In the genomic region with DNA sequence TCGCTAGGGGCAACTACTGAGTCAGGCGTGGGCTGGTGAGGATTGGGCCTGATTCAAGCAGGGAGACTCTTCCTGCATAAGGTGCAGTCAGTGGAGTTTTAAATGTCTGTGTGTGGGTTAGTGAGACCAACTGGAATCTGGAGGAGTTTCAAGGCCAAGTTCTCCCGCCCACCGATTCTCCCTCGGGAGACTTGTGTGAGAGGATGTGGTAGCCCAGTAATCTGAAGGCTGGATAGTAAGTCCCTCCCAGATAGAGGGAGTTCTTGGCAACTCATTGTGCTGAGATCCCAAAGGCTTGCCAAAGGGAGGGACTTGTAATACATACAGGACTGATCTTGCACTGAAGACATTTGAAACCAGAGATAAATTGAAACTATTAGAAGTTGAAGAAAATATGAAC, we compare ENCODE assay signal across 9 cellular contexts. TPM values are rescaled to one million over a fixed set of nuclear protein-coding genes. Genes with fewer than 3 reads are reported as not detected.
DNase-seq lines count a peak whose midpoint lies in the region; ATAC-seq, FAIRE-seq and TF ChIP-seq lines count a peak whose summit lies in the region.
"Had no signal": no experiment of that assay in that cellular context is flagged by ENCODE, and none has a peak within 500 bp of the region (broad histone marks: within the 10 kb centered on the region; RNA-seq: fewer than 3 reads in every experiment).

No MANE protein-coding gene starts in this region.

- FAIRE-seq in GM12891 (lab: Jason Lieb, UNC) = no peak
- FAIRE-seq: islet of Langerhans had no signal

- no peaks in the 10 kb centered on the region for H3K36me3 ChIP-seq in WERI-Rb-1

- TF ChIP-seq POLR2A in GM12891 (IDR thresholded peaks at IDR 0.05; ENCODE audit: low read depth, low read length) = no peak

- H3K27ac ChIP-seq in WERI-Rb-1 = no peak overlapping the region

- DNase-seq in astrocyte of the hippocampus (ENCODE audit: low read depth, low spot score) = peak; percentile 68
- peak in 8 of 10 donors; percentile 23 to 89 (median 43) for DNase-seq in posterior cingulate gyrus
- no peak for DNase-seq in stimulated activated naive CD4-positive, alpha-beta T cell (lab: John Stamatoyannopoulos, UW)
- no peak for DNase-seq in GM12891 (ENCODE audit: insufficient read length, low spot score)
- no peak for DNase-seq in WERI-Rb-1
- no peak for DNase-seq in NCI-H1048 (lab: John Stamatoyannopoulos, UW)

- no peaks in the 10 kb centered on the region for H3K9me3 ChIP-seq in WERI-Rb-1 (ENCODE audit: severe bottlenecking)

- intact Hi-C loops in posterior cingulate gyrus (cut with DNase I) = no loop called here

- no peaks in the 10 kb centered on the region for H3K27me3 ChIP-seq in WERI-Rb-1 (ENCODE audit: insufficient read depth, low read depth, severe bottlenecking)

- no peak overlapping the region for H3K4me3 ChIP-seq in WERI-Rb-1 (ENCODE audit: low read depth, low read length)

- TF ChIP-seq CTCF in WERI-Rb-1 (IDR thresholded peaks at IDR 0.05; ENCODE audit: low read depth, low read length) = no peak

- ATAC-seq in GM18867 (IDR thresholded peaks at IDR 0.05; ENCODE audit: unreplicated experiment) (peak; percentile 22), HG02981 (IDR thresholded peaks at IDR 0.05; ENCODE audit: unreplicated experiment) (peak; percentile 34)

TF ChIP-seq in GM12891, 5 proteins besides CTCF, POLR2A, EP300 and RAD21:
- no peak for TF ChIP-seq PAX5 (IDR thresholded peaks at IDR 0.05; ENCODE audit: insufficient read depth, low read length, severe bottlenecking)
- no peak for TF ChIP-seq POLR2AphosphoS5 (IDR thresholded peaks at IDR 0.05; ENCODE audit: low read depth, low read length)
- TF ChIP-seq POU2F2 (IDR thresholded peaks at IDR 0.05; ENCODE audit: low read depth, low read length) = no peak
- TF ChIP-seq TAF1 (IDR thresholded peaks at IDR 0.05; ENCODE audit: low read depth, low read length) = no peak
- no peak for TF ChIP-seq SPI1 (IDR thresholded peaks at IDR 0.05; ENCODE audit: low read depth, low read length)

RNA-seq across cellular contexts. Expression of a gene that starts 51.8 kb away (rescaled TPM):
- 12.6 TPM for polyA plus RNA-seq in GM12891 (2012; ENCODE audit: low read depth, missing spikeins)

Comparison
In these comparisons a context has a peak if more than half of its experiments do, and no peak if none do; other contexts are left out.
1. DNase-seq: peak in astrocyte of the hippocampus (single experiment) and posterior cingulate gyrus (8 of 10); none in stimulated activated naive CD4-positive, alpha-beta T cell (0 of 6), GM12891 (single experiment), WERI-Rb-1 (single experiment) and NCI-H1048 (single experiment).